ENCODE assay signal across 24 cellular contexts in genomic region chr22:27504854-27505253, GRCh38.
"Had no signal": no experiment of that assay in that cellular context is flagged by ENCODE, and none has a peak within 500 bp of the region (broad histone marks: within the 10 kb centered on the region; RNA-seq: fewer than 3 reads in every experiment).

No MANE protein-coding gene starts in this region.

- H3K36me3 ChIP-seq: heart right ventricle, pancreas, prostate gland, tibial nerve, upper lobe of right lung had no signal

- H3K4me3 Mint-ChIP-seq: mesothelial cell of epicardium; natural killer cell; neural crest cell; stimulated activated naive B cell treated with anti-CD40 and anti-IgM and Interleukin-4, amounts not matched to agents 10 μg/mL and 1 μg/mL and 100 μg/mL, for 72 hours; stimulated activated naive CD8-positive, alpha-beta T cell treated with anti-CD3 and anti-CD28 coated beads, Interleukin-15, amount 100 ng/mL, for 72 hours had no signal

- H3K9me3 ChIP-seq: pancreas, prostate gland, testis, upper lobe of right lung had no signal

- H3K27me3 ChIP-seq: pancreas, testis, tibial nerve, upper lobe of right lung had no signal

- FAIRE-seq: frontal cortex, islet of Langerhans, pancreas had no signal

- H3K4me1 Mint-ChIP-seq: natural killer cell; stimulated activated naive B cell treated with anti-CD40 and anti-IgM and Interleukin-4, amounts not matched to agents 10 μg/mL and 1 μg/mL and 100 μg/mL, for 72 hours; stimulated activated naive CD8-positive, alpha-beta T cell treated with anti-CD3 and anti-CD28 coated beads, Interleukin-15, amount 100 ng/mL, for 72 hours had no signal

- H3K27ac ChIP-seq: dorsolateral prefrontal cortex, heart right ventricle, pancreas, prostate gland, testis, tibial nerve, upper lobe of right lung had no signal

- H3K36me3 Mint-ChIP-seq: mesothelial cell of epicardium; natural killer cell; stimulated activated naive B cell treated with anti-CD40 and anti-IgM and Interleukin-4, amounts not matched to agents 10 μg/mL and 1 μg/mL and 100 μg/mL, for 72 hours had no signal

- DNase-seq: cortex of kidney; dorsolateral prefrontal cortex; effector CD8-positive, alpha-beta T cell; heart right ventricle; hypothalamus; mammary epithelial cell; natural killer cell; occipital lobe; pancreas; stimulated activated CD4-positive, alpha-beta T cell treated with anti-CD3 and anti-CD28 coated beads, Interleukin-2, amount 100 ng/mL, for 24 hours; stimulated activated CD4-positive, alpha-beta T cell treated with anti-CD3 and anti-CD28 coated beads, Interleukin-4, amount 100 ng/mL, for 4 hours; stimulated activated naive B cell treated with anti-CD40 and anti-IgM and Interleukin-4, amounts not matched to agents 10 μg/mL and 1 μg/mL and 100 μg/mL, for 72 hours; stimulated activated naive CD8-positive, alpha-beta T cell treated with anti-CD3 and anti-CD28 coated beads, Interleukin-15, amount 100 ng/mL, for 72 hours; testis; upper lobe of right lung had no signal

- H3K4me1 ChIP-seq: pancreas, prostate gland, testis, upper lobe of right lung had no signal

- H3K4me3 ChIP-seq: dorsolateral prefrontal cortex, heart right ventricle, pancreas, prostate gland, skin epidermis, testis, tibial nerve, upper lobe of right lung had no signal

- H3K27ac Mint-ChIP-seq: mesothelial cell of epicardium; natural killer cell; stimulated activated naive B cell treated with anti-CD40 and anti-IgM and Interleukin-4, amounts not matched to agents 10 μg/mL and 1 μg/mL and 100 μg/mL, for 72 hours; stimulated activated naive CD8-positive, alpha-beta T cell treated with anti-CD3 and anti-CD28 coated beads, Interleukin-15, amount 100 ng/mL, for 72 hours had no signal

- H3K9me3 Mint-ChIP-seq: natural killer cell had no signal

- ATAC-seq: heart right ventricle; left lobe of liver; natural killer cell; pancreas; sciatic nerve; stimulated activated naive B cell treated with anti-CD40 and anti-IgM and Interleukin-4, amounts not matched to agents 10 μg/mL and 1 μg/mL and 100 μg/mL, for 72 hours; stimulated activated naive CD8-positive, alpha-beta T cell treated with anti-CD3 and anti-CD28 coated beads, Interleukin-15, amount 100 ng/mL, for 72 hours; upper lobe of right lung had no signal

- H3K27me3 Mint-ChIP-seq: stimulated activated naive B cell treated with anti-CD40 and anti-IgM and Interleukin-4, amounts not matched to agents 10 μg/mL and 1 μg/mL and 100 μg/mL, for 72 hours; stimulated activated naive CD8-positive, alpha-beta T cell treated with anti-CD3 and anti-CD28 coated beads, Interleukin-15, amount 100 ng/mL, for 72 hours had no signal
